8 cellular contexts compared by ENCODE assay signal in the genomic region with DNA sequence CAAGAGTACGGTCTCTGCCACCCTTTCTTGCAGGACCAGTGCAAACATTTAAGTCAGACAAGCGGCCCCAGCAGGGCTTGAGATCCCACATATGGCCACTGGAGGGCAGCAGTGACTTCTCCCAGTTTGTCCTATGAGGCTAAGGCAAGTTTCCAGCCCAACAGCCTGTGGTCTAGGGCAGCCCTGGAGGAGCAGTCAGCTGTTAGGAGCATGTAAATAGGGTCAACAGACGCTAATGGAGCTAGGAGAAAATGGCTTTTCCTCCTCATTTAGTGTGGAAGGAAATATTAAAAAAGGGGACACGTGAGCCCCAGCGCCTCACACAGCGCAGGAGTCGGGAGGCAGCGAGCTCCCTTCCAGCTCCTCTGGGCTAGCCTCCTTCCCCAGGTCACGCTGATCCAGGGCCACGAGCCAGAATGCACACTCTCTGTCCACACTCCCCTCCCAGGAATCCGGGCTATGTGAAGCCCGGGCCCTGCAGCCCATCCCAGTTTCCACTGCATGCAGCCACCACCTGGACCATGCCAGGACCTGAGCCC.
DNase-seq lines count a peak whose midpoint lies in the region; ATAC-seq and TF ChIP-seq lines count a peak whose summit lies in the region.

No MANE protein-coding gene starts in this region.

- no peaks in the 10 kb centered on the region for H3K36me3 ChIP-seq in CD8-positive, alpha-beta memory T cell (ENCODE audit: insufficient read depth, low read length)
- H3K36me3 ChIP-seq in MM.1S (replicated peaks; ENCODE audit: insufficient read depth, low read length) = no peaks in the 10 kb centered on the region
- no peaks in the 10 kb centered on the region for H3K36me3 ChIP-seq in SJCRH30
- H3K36me3 ChIP-seq in testis (ENCODE audit: low read depth, missing control alignments) = no peaks in the 10 kb centered on the region

- ATAC-seq in GM21528 (IDR thresholded peaks at IDR 0.05; ENCODE audit: low FRiP score, unreplicated experiment) = peak; percentile 70

- DNase-seq in CD8-positive, alpha-beta memory T cell = peak; percentile 18 to 65 (median 32)
- DNase-seq in MM.1S = peak; percentile 86
- peak; percentile 87 to 96 for DNase-seq in SJCRH30
- DNase-seq in activated naive CD4-positive, alpha-beta T cell (lab: John Stamatoyannopoulos, UW) = peak; percentile 42 to 54 (median 46)
- DNase-seq in globus pallidus (ENCODE audit: low spot score) = peak; percentile 90
- DNase-seq in osteocyte (ENCODE audit: extremely low spot score, unreplicated experiment) = peak; percentile 95
- peak; percentile 96 for DNase-seq in testis

- no peaks in the 10 kb centered on the region for H3K9me3 Mint-ChIP-seq in CD8-positive, alpha-beta memory T cell
- no peaks in the 10 kb centered on the region for H3K9me3 Mint-ChIP-seq in osteocyte (ENCODE audit: unreplicated experiment)

- H3K9me3 ChIP-seq in CD8-positive, alpha-beta memory T cell (ENCODE audit: low read length) = no peaks in the 10 kb centered on the region
- H3K9me3 ChIP-seq in MM.1S (replicated peaks; ENCODE audit: insufficient read depth, low read length) (no peaks in the 10 kb centered on the region), SJCRH30 (replicated peaks) (no peaks in the 10 kb centered on the region), testis (no peaks in the 10 kb centered on the region)

- WGBS in testis, 2 donors = 29 to 59% methylated on average over 12 of the region's 12 CpGs

- no peak overlapping the region for H3K9ac ChIP-seq in MM.1S (ENCODE audit: low read length)

- no peaks in the 10 kb centered on the region for H3K4me1 Mint-ChIP-seq in CD8-positive, alpha-beta memory T cell
- H3K4me1 Mint-ChIP-seq in osteocyte (ENCODE audit: unreplicated experiment) = peaks cover 52% of the 10 kb centered on the region

- POLR2A ChIA-PET in CD8-positive, alpha-beta memory T cell (lab: Charles Lee) = no interaction called here

- no peak for TF ChIP-seq POLR2A in testis (IDR thresholded peaks at IDR 0.05)

- H4K20me1 ChIP-seq in MM.1S (ENCODE audit: insufficient read depth, low read length) = no peaks in the 10 kb centered on the region

- no peak overlapping the region for H3K4me3 Mint-ChIP-seq in CD8-positive, alpha-beta memory T cell
- no peak overlapping the region for H3K4me3 Mint-ChIP-seq in osteocyte (ENCODE audit: unreplicated experiment)

- H3K36me3 Mint-ChIP-seq in CD8-positive, alpha-beta memory T cell = no peaks in the 10 kb centered on the region
- no peaks in the 10 kb centered on the region for H3K36me3 Mint-ChIP-seq in osteocyte (ENCODE audit: unreplicated experiment)

- no peak overlapping the region for H3K4me2 ChIP-seq in MM.1S (ENCODE audit: low read depth, low read length)

- H3K9me2 ChIP-seq in MM.1S (replicated peaks; ENCODE audit: insufficient read depth, low read length) = no peaks in the 10 kb centered on the region

- no peak overlapping the region for H3K27ac ChIP-seq in CD8-positive, alpha-beta memory T cell (ENCODE audit: low read depth, low read length)
- H3K27ac ChIP-seq in MM.1S (ENCODE audit: low read length) = no peak overlapping the region
- no peak overlapping the region for H3K27ac ChIP-seq in SJCRH30
- peak overlapping the region in 1 of 2 donors; percentile 73 for H3K27ac ChIP-seq in testis

- H3K27me3 Mint-ChIP-seq in CD8-positive, alpha-beta memory T cell = peaks cover 5 to 28% of the 10 kb centered on the region in 2 donors
- no peaks in the 10 kb centered on the region for H3K27me3 Mint-ChIP-seq in osteocyte (ENCODE audit: unreplicated experiment)

- no peak overlapping the region for H3K27ac Mint-ChIP-seq in CD8-positive, alpha-beta memory T cell
- peak overlapping the region; percentile 47 for H3K27ac Mint-ChIP-seq in osteocyte (ENCODE audit: unreplicated experiment)

- CTCF ChIA-PET in CD8-positive, alpha-beta memory T cell (lab: Charles Lee) = interaction anchor here (0.7 to 2.5 kb wide), 5 partner anchors 8 to 404 kb away, joined by 3 to 7 read pairs (median 5); no protein-coding TSS in a partner anchor

- no peaks in the 10 kb centered on the region for H3F3A ChIP-seq in MM.1S (ENCODE audit: insufficient read depth, low read length)

- TF ChIP-seq CTCF in MM.1S (IDR thresholded peaks at IDR 0.05; ENCODE audit: low read length) (peak; percentile 97), osteocyte (IDR thresholded peaks at IDR 0.05) (peak; percentile 90), testis (IDR thresholded peaks at IDR 0.05) (peak; percentile 89 to 92 (median 92))

- H2AFZ ChIP-seq in MM.1S (ENCODE audit: low read length) = no peak overlapping the region

- H3K4me1 ChIP-seq in CD8-positive, alpha-beta memory T cell (ENCODE audit: insufficient read depth, low read length) = no peaks in the 10 kb centered on the region
- H3K4me1 ChIP-seq in MM.1S (ENCODE audit: low read length) (no peaks in the 10 kb centered on the region), SJCRH30 (peaks cover 13% of the 10 kb centered on the region; the same call in 1 of the 2 replicates), testis (peaks cover 14% of the 10 kb centered on the region)

- H3K27me3 ChIP-seq in CD8-positive, alpha-beta memory T cell (ENCODE audit: insufficient read depth, low read length, poor library complexity, severe bottlenecking) = no peaks in the 10 kb centered on the region
- H3K27me3 ChIP-seq in MM.1S (replicated peaks; ENCODE audit: insufficient read depth, low read length) (no peaks in the 10 kb centered on the region), SJCRH30 (no peaks in the 10 kb centered on the region), testis (no peaks in the 10 kb centered on the region)

- no peak overlapping the region for H3K4me3 ChIP-seq in CD8-positive, alpha-beta memory T cell (ENCODE audit: low read length)
- H3K4me3 ChIP-seq in MM.1S (ENCODE audit: low read length) (no peak overlapping the region), SJCRH30 (peak overlapping the region; percentile 30), testis (no peak overlapping the region)

- intact Hi-C loops in testis (cut with DNase I; ENCODE audit: low total_unique reads) = no loop called here

- no peaks in the 10 kb centered on the region for H3K79me2 ChIP-seq in MM.1S (ENCODE audit: low read length)

Comparison
In these comparisons a context has a peak if more than half of its experiments do, and no peak if none do; other contexts are left out.
1. DNase-seq: peak in every context shown above with its lines; median percentile 96 in testis; 95 in osteocyte; 92 in SJCRH30; 90 in globus pallidus; 86 in MM.1S; 46 in activated naive CD4-positive, alpha-beta T cell; 32 in CD8-positive, alpha-beta memory T cell.